ENCODE assay signal across 1 cellular context in the genomic region with DNA sequence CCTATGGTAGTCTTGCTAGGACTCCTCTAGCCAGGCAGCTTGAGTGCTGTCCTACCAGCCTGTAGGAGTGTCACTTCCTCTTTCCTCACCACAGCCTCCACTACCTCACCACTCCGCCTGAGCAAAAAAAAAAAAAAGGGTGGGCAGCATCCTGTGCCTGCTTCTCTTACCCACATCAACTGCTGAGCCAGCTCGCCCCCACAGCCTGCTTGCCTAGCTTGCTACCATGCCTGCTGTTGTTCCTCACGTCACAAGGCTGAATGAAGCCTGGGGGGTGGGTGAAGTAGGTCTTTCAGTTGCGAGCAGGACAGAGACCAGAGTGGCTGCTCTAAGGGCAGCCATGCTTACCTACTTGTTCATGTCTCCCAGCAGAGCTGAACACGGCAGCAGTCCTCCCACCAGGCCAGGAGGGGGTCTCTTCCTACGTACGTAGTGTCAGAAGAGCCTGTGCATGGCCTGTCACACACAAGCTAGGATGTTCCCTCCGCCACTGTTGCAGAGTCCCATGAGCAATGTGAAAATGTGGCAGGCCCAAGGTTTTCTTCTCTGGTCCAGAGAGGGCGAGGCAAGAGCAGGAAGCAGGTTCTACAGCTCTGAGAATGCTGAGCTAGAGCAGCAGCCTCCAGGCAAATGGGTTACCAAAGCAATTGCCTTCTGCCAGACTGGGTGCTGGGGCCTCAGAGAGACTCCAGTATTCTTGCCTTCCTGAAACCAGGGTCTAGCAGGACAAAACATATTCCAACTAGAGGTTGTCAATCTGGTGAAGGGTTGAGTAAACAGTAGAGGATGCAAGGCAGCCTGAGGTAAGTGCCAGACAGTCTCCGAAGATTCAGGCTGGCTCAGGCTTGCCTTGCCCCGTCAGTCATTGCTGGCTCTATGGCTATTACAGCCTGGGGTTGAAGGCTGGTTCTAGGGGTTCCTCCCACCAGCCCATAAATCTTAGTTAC.
A peak's percentile ranks its signal among the peaks of the same experiment; 100 is the strongest.
TF ChIP-seq lines count a peak whose summit lies in the region.

No MANE protein-coding gene starts in this region.

TF ChIP-seq in GM12878, 131 proteins besides CTCF, POLR2A, EP300 and RAD21 (continues in another document):
- TF ChIP-seq, protein P1, sequence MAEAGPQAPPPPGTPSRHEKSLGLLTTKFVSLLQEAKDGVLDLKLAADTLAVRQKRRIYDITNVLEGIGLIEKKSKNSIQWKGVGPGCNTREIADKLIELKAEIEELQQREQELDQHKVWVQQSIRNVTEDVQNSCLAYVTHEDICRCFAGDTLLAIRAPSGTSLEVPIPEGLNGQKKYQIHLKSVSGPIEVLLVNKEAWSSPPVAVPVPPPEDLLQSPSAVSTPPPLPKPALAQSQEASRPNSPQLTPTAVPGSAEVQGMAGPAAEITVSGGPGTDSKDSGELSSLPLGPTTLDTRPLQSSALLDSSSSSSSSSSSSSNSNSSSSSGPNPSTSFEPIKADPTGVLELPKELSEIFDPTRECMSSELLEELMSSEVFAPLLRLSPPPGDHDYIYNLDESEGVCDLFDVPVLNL (IDR thresholded peaks at IDR 0.05; ENCODE audit: low read depth, low read length) = no peak
- TF ChIP-seq NFXL1 (IDR thresholded peaks at IDR 0.05; ENCODE audit: borderline replicate concordance) = no peak
- no peak for TF ChIP-seq BMI1 (IDR thresholded peaks at IDR 0.05; ENCODE audit: borderline replicate concordance)
- TF ChIP-seq KAT2A (conservative IDR thresholded peaks at IDR 0.05; ENCODE audit: control insufficient read depth, low read depth, low read length) = no peak
- peak; percentile 9; the same call in 2 of the 3 replicates for TF ChIP-seq POU2F2 (IDR thresholded peaks at IDR 0.05; ENCODE audit: borderline replicate concordance, low read depth, low read length)
- no peak for TF ChIP-seq SIX5 (IDR thresholded peaks at IDR 0.05; ENCODE audit: low read depth, low read length, severe bottlenecking)
- TF ChIP-seq SIN3A (IDR thresholded peaks at IDR 0.05; ENCODE audit: low read depth, low read length) = no peak; the same call in 1 of the 2 replicates
- TF ChIP-seq IKZF1 (conservative IDR thresholded peaks at IDR 0.05) = peak; percentile 85
- TF ChIP-seq DPF2 (IDR thresholded peaks at IDR 0.05) = peak; percentile 91
- TF ChIP-seq, protein P2, sequence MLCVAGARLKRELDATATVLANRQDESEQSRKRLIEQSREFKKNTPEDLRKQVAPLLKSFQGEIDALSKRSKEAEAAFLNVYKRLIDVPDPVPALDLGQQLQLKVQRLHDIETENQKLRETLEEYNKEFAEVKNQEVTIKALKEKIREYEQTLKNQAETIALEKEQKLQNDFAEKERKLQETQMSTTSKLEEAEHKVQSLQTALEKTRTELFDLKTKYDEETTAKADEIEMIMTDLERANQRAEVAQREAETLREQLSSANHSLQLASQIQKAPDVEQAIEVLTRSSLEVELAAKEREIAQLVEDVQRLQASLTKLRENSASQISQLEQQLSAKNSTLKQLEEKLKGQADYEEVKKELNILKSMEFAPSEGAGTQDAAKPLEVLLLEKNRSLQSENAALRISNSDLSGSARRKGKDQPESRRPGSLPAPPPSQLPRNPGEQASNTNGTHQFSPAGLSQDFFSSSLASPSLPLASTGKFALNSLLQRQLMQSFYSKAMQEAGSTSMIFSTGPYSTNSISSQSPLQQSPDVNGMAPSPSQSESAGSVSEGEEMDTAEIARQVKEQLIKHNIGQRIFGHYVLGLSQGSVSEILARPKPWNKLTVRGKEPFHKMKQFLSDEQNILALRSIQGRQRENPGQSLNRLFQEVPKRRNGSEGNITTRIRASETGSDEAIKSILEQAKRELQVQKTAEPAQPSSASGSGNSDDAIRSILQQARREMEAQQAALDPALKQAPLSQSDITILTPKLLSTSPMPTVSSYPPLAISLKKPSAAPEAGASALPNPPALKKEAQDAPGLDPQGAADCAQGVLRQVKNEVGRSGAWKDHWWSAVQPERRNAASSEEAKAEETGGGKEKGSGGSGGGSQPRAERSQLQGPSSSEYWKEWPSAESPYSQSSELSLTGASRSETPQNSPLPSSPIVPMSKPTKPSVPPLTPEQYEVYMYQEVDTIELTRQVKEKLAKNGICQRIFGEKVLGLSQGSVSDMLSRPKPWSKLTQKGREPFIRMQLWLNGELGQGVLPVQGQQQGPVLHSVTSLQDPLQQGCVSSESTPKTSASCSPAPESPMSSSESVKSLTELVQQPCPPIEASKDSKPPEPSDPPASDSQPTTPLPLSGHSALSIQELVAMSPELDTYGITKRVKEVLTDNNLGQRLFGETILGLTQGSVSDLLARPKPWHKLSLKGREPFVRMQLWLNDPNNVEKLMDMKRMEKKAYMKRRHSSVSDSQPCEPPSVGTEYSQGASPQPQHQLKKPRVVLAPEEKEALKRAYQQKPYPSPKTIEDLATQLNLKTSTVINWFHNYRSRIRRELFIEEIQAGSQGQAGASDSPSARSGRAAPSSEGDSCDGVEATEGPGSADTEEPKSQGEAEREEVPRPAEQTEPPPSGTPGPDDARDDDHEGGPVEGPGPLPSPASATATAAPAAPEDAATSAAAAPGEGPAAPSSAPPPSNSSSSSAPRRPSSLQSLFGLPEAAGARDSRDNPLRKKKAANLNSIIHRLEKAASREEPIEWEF (IDR thresholded peaks at IDR 0.05; ENCODE audit: insufficient replicate concordance, low read depth, low read length) = no peak
- TF ChIP-seq POLR2AphosphoS5 (IDR thresholded peaks at IDR 0.05; ENCODE audit: low read length) = peak; percentile 76
- peak; percentile 26; the same call in 1 of the 2 replicates for TF ChIP-seq SMC3 (IDR thresholded peaks at IDR 0.05; ENCODE audit: borderline replicate concordance, low read length)
- TF ChIP-seq PAX5 (IDR thresholded peaks at IDR 0.05; ENCODE audit: borderline replicate concordance, low read depth, low read length) = peak; percentile 52; the same call in 1 of the 2 replicates
- TF ChIP-seq CBFB (IDR thresholded peaks at IDR 0.05; ENCODE audit: low read depth) = 0 out of 2 replicates have a peak, but pooled peaks have one; percentile 80
- TF ChIP-seq HCFC1 (IDR thresholded peaks at IDR 0.05; ENCODE audit: low read length) = no peak
- TF ChIP-seq SP1 (IDR thresholded peaks at IDR 0.05; ENCODE audit: low read depth, low read length) = peak; percentile 42
- peak; percentile 99 for TF ChIP-seq ZNF384 (IDR thresholded peaks at IDR 0.05; ENCODE audit: borderline replicate concordance, low read depth, low read length)
- TF ChIP-seq RBBP5 (conservative IDR thresholded peaks at IDR 0.05) = no peak
- TF ChIP-seq PRDM15 (CRISPR knock-in tag; IDR thresholded peaks at IDR 0.05) = no peak
- peak; percentile 97 for TF ChIP-seq RUNX3 (IDR thresholded peaks at IDR 0.05; ENCODE audit: low read length)
- TF ChIP-seq, protein P3, sequence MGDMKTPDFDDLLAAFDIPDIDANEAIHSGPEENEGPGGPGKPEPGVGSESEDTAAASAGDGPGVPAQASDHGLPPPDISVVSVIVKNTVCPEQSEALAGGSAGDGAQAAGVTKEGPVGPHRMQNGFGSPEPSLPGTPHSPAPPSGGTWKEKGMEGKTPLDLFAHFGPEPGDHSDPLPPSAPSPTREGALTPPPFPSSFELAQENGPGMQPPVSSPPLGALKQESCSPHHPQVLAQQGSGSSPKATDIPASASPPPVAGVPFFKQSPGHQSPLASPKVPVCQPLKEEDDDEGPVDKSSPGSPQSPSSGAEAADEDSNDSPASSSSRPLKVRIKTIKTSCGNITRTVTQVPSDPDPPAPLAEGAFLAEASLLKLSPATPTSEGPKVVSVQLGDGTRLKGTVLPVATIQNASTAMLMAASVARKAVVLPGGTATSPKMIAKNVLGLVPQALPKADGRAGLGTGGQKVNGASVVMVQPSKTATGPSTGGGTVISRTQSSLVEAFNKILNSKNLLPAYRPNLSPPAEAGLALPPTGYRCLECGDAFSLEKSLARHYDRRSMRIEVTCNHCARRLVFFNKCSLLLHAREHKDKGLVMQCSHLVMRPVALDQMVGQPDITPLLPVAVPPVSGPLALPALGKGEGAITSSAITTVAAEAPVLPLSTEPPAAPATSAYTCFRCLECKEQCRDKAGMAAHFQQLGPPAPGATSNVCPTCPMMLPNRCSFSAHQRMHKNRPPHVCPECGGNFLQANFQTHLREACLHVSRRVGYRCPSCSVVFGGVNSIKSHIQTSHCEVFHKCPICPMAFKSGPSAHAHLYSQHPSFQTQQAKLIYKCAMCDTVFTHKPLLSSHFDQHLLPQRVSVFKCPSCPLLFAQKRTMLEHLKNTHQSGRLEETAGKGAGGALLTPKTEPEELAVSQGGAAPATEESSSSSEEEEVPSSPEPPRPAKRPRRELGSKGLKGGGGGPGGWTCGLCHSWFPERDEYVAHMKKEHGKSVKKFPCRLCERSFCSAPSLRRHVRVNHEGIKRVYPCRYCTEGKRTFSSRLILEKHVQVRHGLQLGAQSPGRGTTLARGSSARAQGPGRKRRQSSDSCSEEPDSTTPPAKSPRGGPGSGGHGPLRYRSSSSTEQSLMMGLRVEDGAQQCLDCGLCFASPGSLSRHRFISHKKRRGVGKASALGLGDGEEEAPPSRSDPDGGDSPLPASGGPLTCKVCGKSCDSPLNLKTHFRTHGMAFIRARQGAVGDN (IDR thresholded peaks at IDR 0.05) = peak; percentile 77; the same call in 1 of the 2 replicates
- peak; percentile 63; the same call in 1 of the 2 replicates for TF ChIP-seq RELB (IDR thresholded peaks at IDR 0.05; ENCODE audit: low read depth)
- TF ChIP-seq BACH1 (IDR thresholded peaks at IDR 0.05; ENCODE audit: borderline replicate concordance) = peak; percentile 34; the same call in 1 of the 2 replicates
- no peak for TF ChIP-seq LARP7 (IDR thresholded peaks at IDR 0.05)
- TF ChIP-seq MYB (IDR thresholded peaks at IDR 0.05; ENCODE audit: borderline replicate concordance, low read depth, low read length) = no peak
- no peak for TF ChIP-seq NKRF (conservative IDR thresholded peaks at IDR 0.05)
- TF ChIP-seq MEF2B (IDR thresholded peaks at IDR 0.05; ENCODE audit: partially characterized antibody, poor library complexity, severe bottlenecking) = peak; percentile 48
- peak; percentile 51 to 57; a peak in 3 of 4 replicates for TF ChIP-seq BHLHE40 (IDR thresholded peaks at IDR 0.05; ENCODE audit: borderline replicate concordance in 1 of 2, low read depth in 2 of 2, low read length in 1 of 2)
- peak; percentile 84 for TF ChIP-seq EED (IDR thresholded peaks at IDR 0.05; ENCODE audit: low read depth)
- TF ChIP-seq TCF12 (IDR thresholded peaks at IDR 0.05; ENCODE audit: low read depth, low read length) = no peak
- peak; percentile 75; the same call in 1 of the 2 replicates for TF ChIP-seq MTA2 (IDR thresholded peaks at IDR 0.05; ENCODE audit: low read depth)
- peak; percentile 83; the same call in 1 of the 2 replicates for TF ChIP-seq PML (IDR thresholded peaks at IDR 0.05; ENCODE audit: low read length)
- TF ChIP-seq IRF4 (IDR thresholded peaks at IDR 0.05; ENCODE audit: low read depth, low read length) = peak; percentile 71
- peak; percentile 79; the same call in 1 of the 2 replicates for TF ChIP-seq ATF2 (IDR thresholded peaks at IDR 0.05; ENCODE audit: low read length)
- TF ChIP-seq CREM (IDR thresholded peaks at IDR 0.05; ENCODE audit: low read depth) = peak; percentile 83
